In genomic region chr5:134115806-134116175, GRCh38 we compare ENCODE assay signal across 8 cellular contexts. TPM values are rescaled to one million over a fixed set of nuclear protein-coding genes. Genes with fewer than 3 reads are reported as not detected.
DNase-seq lines count a peak whose midpoint lies in the region; ATAC-seq and TF ChIP-seq lines count a peak whose summit lies in the region.

No MANE protein-coding gene starts in this region.

- H3K27me3 ChIP-seq in CD4-positive, CD25-positive, alpha-beta regulatory T cell (ENCODE audit: control insufficient read depth, insufficient read depth, low read length) = peaks cover 2% of the 10 kb centered on the region
- H3K27me3 ChIP-seq in HUES6 (ENCODE audit: control insufficient read depth, insufficient read depth, low read length) (peaks cover 19% of the 10 kb centered on the region; the same call in 1 of the 2 replicates), neural cell (ENCODE audit: insufficient read depth, low read depth, low read length) (peaks cover 34% of the 10 kb centered on the region)

- no peaks in the 10 kb centered on the region for H4K20me1 ChIP-seq in neural cell (ENCODE audit: insufficient read depth)

- peak overlapping the region; percentile 72 for H3K27ac ChIP-seq in CD4-positive, CD25-positive, alpha-beta regulatory T cell (ENCODE audit: insufficient read depth, low read length, poor library complexity, severe bottlenecking)
- peak overlapping the region; percentile 80; the same call in 1 of the 2 replicates for H3K27ac ChIP-seq in HUES6 (ENCODE audit: low read depth, low read length)
- H3K27ac ChIP-seq in neural cell (ENCODE audit: low read length) = no peak overlapping the region

- ATAC-seq in CD4-positive, CD25-positive, alpha-beta regulatory T cell (ENCODE audit: low read depth in 2 of 2) = no peak
- no peak for ATAC-seq in GM21737 (IDR thresholded peaks at IDR 0.05; ENCODE audit: unreplicated experiment)
- ATAC-seq in HG02981 (IDR thresholded peaks at IDR 0.05; ENCODE audit: unreplicated experiment) = no peak
- no peak for ATAC-seq in HG02884 (IDR thresholded peaks at IDR 0.05; ENCODE audit: unreplicated experiment)

- H3K4me2 ChIP-seq in neural cell (ENCODE audit: low read length) = no peak overlapping the region

- peaks cover 28% of the 10 kb centered on the region for H3K27me3 Mint-ChIP-seq in CD4-positive, CD25-positive, alpha-beta regulatory T cell
- H3K27me3 Mint-ChIP-seq in brain = peaks cover 54% of the 10 kb centered on the region

- no peaks in the 10 kb centered on the region for H3K9me3 ChIP-seq in CD4-positive, CD25-positive, alpha-beta regulatory T cell (ENCODE audit: control insufficient read depth in 2 of 2, low read length in 2 of 2)
- H3K9me3 ChIP-seq in HUES6 (ENCODE audit: control insufficient read depth, insufficient read depth, low read depth, low read length) (no peaks in the 10 kb centered on the region), neural cell (ENCODE audit: low read length) (no peaks in the 10 kb centered on the region)

- TF ChIP-seq RAD21 in neural cell (conservative IDR thresholded peaks at IDR 0.05) = no peak

- no peaks in the 10 kb centered on the region for H3K9me2 ChIP-seq in neural cell (ENCODE audit: insufficient read depth, low read length)

- no peak overlapping the region for H2AFZ ChIP-seq in neural cell (ENCODE audit: low read depth, low read length)

- no peak for DNase-seq in CD4-positive, CD25-positive, alpha-beta regulatory T cell
- no peak for DNase-seq in dermis blood vessel endothelial cell

- TF ChIP-seq EP300 in neural cell (conservative IDR thresholded peaks at IDR 0.05; ENCODE audit: poor library complexity, severe bottlenecking) = no peak

- peaks cover 47% of the 10 kb centered on the region for H3K36me3 Mint-ChIP-seq in CD4-positive, CD25-positive, alpha-beta regulatory T cell
- H3K36me3 Mint-ChIP-seq in brain = no peaks in the 10 kb centered on the region

- H3K9me3 Mint-ChIP-seq in CD4-positive, CD25-positive, alpha-beta regulatory T cell = peaks cover 0 to 2% (median 0%) of the 10 kb centered on the region in 7 donors
- no peaks in the 10 kb centered on the region for H3K9me3 Mint-ChIP-seq in brain

- TF ChIP-seq CTCF in brain (conservative IDR thresholded peaks at IDR 0.05) = no peak
- TF ChIP-seq CTCF in neural cell (IDR thresholded peaks at IDR 0.05; ENCODE audit: poor library complexity, severe bottlenecking) = no peak

- H3K79me2 ChIP-seq in neural cell (replicated peaks; ENCODE audit: insufficient read depth, low read length) = no peaks in the 10 kb centered on the region

- H3K4me1 ChIP-seq in CD4-positive, CD25-positive, alpha-beta regulatory T cell (ENCODE audit: control insufficient read depth, insufficient read depth, low read length, poor library complexity, severe bottlenecking) = peaks cover 87% of the 10 kb centered on the region
- peaks cover 33% of the 10 kb centered on the region for H3K4me1 ChIP-seq in HUES6 (ENCODE audit: control insufficient read depth, insufficient read depth, low read length)

- peak overlapping the region; percentile 94 for H3K4me3 ChIP-seq in CD4-positive, CD25-positive, alpha-beta regulatory T cell (ENCODE audit: low read depth, low read length)
- H3K4me3 ChIP-seq in HUES6 (ENCODE audit: low read depth, low read length) (peak overlapping the region; percentile 82), neural cell (ENCODE audit: low read length) (peak overlapping the region; percentile 59)

- H3K9ac ChIP-seq in HUES6 (ENCODE audit: low read length) = peak overlapping the region; percentile 92
- H3K9ac ChIP-seq in neural cell (ENCODE audit: low read length) = no peak overlapping the region

- H3K27ac Mint-ChIP-seq in CD4-positive, CD25-positive, alpha-beta regulatory T cell = peak overlapping the region; percentile 82 to 100 (median 83)
- H3K27ac Mint-ChIP-seq in brain = no peak overlapping the region

- no peaks in the 10 kb centered on the region for H3F3A ChIP-seq in neural cell (ENCODE audit: insufficient read depth, low read length, poor library complexity, severe bottlenecking)

- peaks cover 4 to 77% (median 47%) of the 10 kb centered on the region in 4 donors for H3K4me1 Mint-ChIP-seq in CD4-positive, CD25-positive, alpha-beta regulatory T cell
- H3K4me1 Mint-ChIP-seq in brain = peaks cover 20% of the 10 kb centered on the region

- peaks cover 41% of the 10 kb centered on the region for H3K36me3 ChIP-seq in CD4-positive, CD25-positive, alpha-beta regulatory T cell (ENCODE audit: control insufficient read depth, insufficient read depth, low read length)
- H3K36me3 ChIP-seq in HUES6 (ENCODE audit: control insufficient read depth, insufficient read depth, low read length) (peaks cover 44% of the 10 kb centered on the region), neural cell (ENCODE audit: insufficient read depth, low read length) (no peaks in the 10 kb centered on the region)

- peak overlapping the region; percentile 83 to 97 (median 92) for H3K4me3 Mint-ChIP-seq in CD4-positive, CD25-positive, alpha-beta regulatory T cell
- H3K4me3 Mint-ChIP-seq in brain = peak overlapping the region; percentile 54 to 74 (median 67)

TF ChIP-seq in neural cell, 6 proteins besides CTCF, POLR2A, EP300 and RAD21:
- TF ChIP-seq MXI1 (conservative IDR thresholded peaks at IDR 0.05; ENCODE audit: poor library complexity, severe bottlenecking) (no peak), TAF1 (IDR thresholded peaks at IDR 0.05; ENCODE audit: low read depth) (no peak), EZH2 (IDR thresholded peaks at IDR 0.05; ENCODE audit: borderline replicate concordance, insufficient read depth, low read length, poor library complexity, severe bottlenecking) (no peak), SMC3 (conservative IDR thresholded peaks at IDR 0.05; ENCODE audit: poor library complexity) (no peak), POLR2AphosphoS5 (IDR thresholded peaks at IDR 0.05) (no peak)
- TF ChIP-seq, protein P1, sequence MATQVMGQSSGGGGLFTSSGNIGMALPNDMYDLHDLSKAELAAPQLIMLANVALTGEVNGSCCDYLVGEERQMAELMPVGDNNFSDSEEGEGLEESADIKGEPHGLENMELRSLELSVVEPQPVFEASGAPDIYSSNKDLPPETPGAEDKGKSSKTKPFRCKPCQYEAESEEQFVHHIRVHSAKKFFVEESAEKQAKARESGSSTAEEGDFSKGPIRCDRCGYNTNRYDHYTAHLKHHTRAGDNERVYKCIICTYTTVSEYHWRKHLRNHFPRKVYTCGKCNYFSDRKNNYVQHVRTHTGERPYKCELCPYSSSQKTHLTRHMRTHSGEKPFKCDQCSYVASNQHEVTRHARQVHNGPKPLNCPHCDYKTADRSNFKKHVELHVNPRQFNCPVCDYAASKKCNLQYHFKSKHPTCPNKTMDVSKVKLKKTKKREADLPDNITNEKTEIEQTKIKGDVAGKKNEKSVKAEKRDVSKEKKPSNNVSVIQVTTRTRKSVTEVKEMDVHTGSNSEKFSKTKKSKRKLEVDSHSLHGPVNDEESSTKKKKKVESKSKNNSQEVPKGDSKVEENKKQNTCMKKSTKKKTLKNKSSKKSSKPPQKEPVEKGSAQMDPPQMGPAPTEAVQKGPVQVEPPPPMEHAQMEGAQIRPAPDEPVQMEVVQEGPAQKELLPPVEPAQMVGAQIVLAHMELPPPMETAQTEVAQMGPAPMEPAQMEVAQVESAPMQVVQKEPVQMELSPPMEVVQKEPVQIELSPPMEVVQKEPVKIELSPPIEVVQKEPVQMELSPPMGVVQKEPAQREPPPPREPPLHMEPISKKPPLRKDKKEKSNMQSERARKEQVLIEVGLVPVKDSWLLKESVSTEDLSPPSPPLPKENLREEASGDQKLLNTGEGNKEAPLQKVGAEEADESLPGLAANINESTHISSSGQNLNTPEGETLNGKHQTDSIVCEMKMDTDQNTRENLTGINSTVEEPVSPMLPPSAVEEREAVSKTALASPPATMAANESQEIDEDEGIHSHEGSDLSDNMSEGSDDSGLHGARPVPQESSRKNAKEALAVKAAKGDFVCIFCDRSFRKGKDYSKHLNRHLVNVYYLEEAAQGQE (IDR thresholded peaks at IDR 0.05; ENCODE audit: borderline replicate concordance) = no peak

RNA-seq across cellular contexts. Expression of gene TCF7, which starts 1.3 kb away (rescaled TPM):
- 234 TPM for total RNA-seq in CD4-positive, CD25-positive, alpha-beta regulatory T cell
- polyA plus RNA-seq in CD4-positive, CD25-positive, alpha-beta regulatory T cell = 100 to 1,000 TPM in 1 of 4 donors, 10 to 100 TPM in 3; 55.4 to 118 (median 79.9) TPM
- 5.9 TPM for polyA plus RNA-seq in brain (ENCODE audit: insufficient read depth, low read depth, low replicate concordance)
- 0.15 and 0.36 TPM in 2 replicates for polyA plus RNA-seq in neural cell
- 0.73 and 0.81 TPM in 2 replicates for polyA minus RNA-seq in neural cell
- total RNA-seq in dermis blood vessel endothelial cell = 0.19 and 0.34 TPM in 2 replicates

Comparison
In these comparisons a context has a peak if more than half of its experiments do, and no peak if none do; other contexts are left out.
1. H3K27ac Mint-ChIP-seq: peak in CD4-positive, CD25-positive, alpha-beta regulatory T cell (3 of 3); none in brain (0 of 5).
2. Peak in every context shown above with its lines, with median percentiles within 50 percentile points of each other: H3K4me3 ChIP-seq.